Comparison of ENCODE assay signal across 7 cellular contexts in genomic region chr5:149581931-149582768, GRCh38. TPM values are rescaled to one million over a fixed set of nuclear protein-coding genes. Genes with fewer than 3 reads are reported as not detected.
A peak's percentile ranks its signal among the peaks of the same experiment; 100 is the strongest.
DNase-seq lines count a peak whose midpoint lies in the region; ATAC-seq, FAIRE-seq and TF ChIP-seq lines count a peak whose summit lies in the region.

No MANE protein-coding gene starts in this region.

- H3K27me3 ChIP-seq in HCT116 (ENCODE audit: insufficient read depth, low read length) (no peaks in the 10 kb centered on the region), parathyroid adenoma (ENCODE audit: control insufficient read depth, insufficient read depth, low read length) (no peaks in the 10 kb centered on the region)

- no peaks in the 10 kb centered on the region for H3K36me3 Mint-ChIP-seq in T-helper 17 cell (ENCODE audit: low read depth)

- peak overlapping the region; percentile 58 to 70 for H3K4me3 ChIP-seq in HCT116 (replicated peaks in 1 of 2; ENCODE audit: low read depth in 1 of 2, low read length in 2 of 2)
- peak overlapping the region; percentile 59 for H3K4me3 ChIP-seq in parathyroid adenoma (ENCODE audit: low read depth, low read length)

- H3K9ac ChIP-seq in HCT116 (ENCODE audit: low read length) (peak overlapping the region; percentile 69), parathyroid adenoma (peak overlapping the region; percentile 8)

- H3K79me2 ChIP-seq in HCT116 (ENCODE audit: insufficient read depth, low read length) (no peaks in the 10 kb centered on the region), parathyroid adenoma (peaks cover 7% of the 10 kb centered on the region)

- H3K4me2 ChIP-seq in HCT116 (ENCODE audit: low read length) (peak overlapping the region; percentile 88), parathyroid adenoma (ENCODE audit: low read length) (peak overlapping the region; percentile 68)

- no peaks in the 10 kb centered on the region for H4K20me1 ChIP-seq in HCT116 (ENCODE audit: insufficient read depth)

- TF ChIP-seq POLR2A in HCT116 (IDR thresholded peaks at IDR 0.05; ENCODE audit: borderline replicate concordance, extremely low read depth, insufficient read depth, insufficient read length) = no peak

- no peaks in the 10 kb centered on the region for H3K9me2 ChIP-seq in HCT116 (ENCODE audit: insufficient read depth)

- no peak for FAIRE-seq in urothelium cell line (lab: Jason Lieb, UNC)

- H3K27me3 Mint-ChIP-seq in T-helper 17 cell = peaks cover 26% of the 10 kb centered on the region

- CTCF ChIA-PET in HCT116 (lab: Charles Lee) = interaction anchor here (0.5 to 3.6 kb wide), 5 partner anchors 31 to 246 kb away, joined by 3 to 10 read pairs (median 3); partner anchors contain the start of gene CSNK1A1

- no peak for TF ChIP-seq RAD21 in HCT116 (IDR thresholded peaks at IDR 0.05; ENCODE audit: low read depth)

- H3K4me1 ChIP-seq in HCT116 (ENCODE audit: control insufficient read depth in 1 of 2, insufficient read depth in 2 of 2, low read length in 2 of 2) = peaks cover 9 to 39% of the 10 kb centered on the region in 2 experiments
- peaks cover 34% of the 10 kb centered on the region for H3K4me1 ChIP-seq in parathyroid adenoma

- POLR2A ChIA-PET in HCT116 (lab: Charles Lee) = interaction anchor here (1.0 to 1.4 kb wide), 2 partner anchors 9 to 20 kb away, joined by 3 to 5 read pairs; no protein-coding TSS in a partner anchor

- no peaks in the 10 kb centered on the region for H3K36me3 ChIP-seq in HCT116 (ENCODE audit: control insufficient read depth in 1 of 2, insufficient read depth in 2 of 2, low read length in 2 of 2)
- no peaks in the 10 kb centered on the region for H3K36me3 ChIP-seq in parathyroid adenoma (ENCODE audit: control insufficient read depth, insufficient read depth, low read length)

- H2AFZ ChIP-seq in HCT116 (ENCODE audit: low read depth, low read length, poor library complexity, severe bottlenecking) (peak overlapping the region; percentile 92), parathyroid adenoma (peak overlapping the region; percentile 89)

- no peak for TF ChIP-seq CTCF in HCT116 (IDR thresholded peaks at IDR 0.05 in 2 of 3, conservative IDR thresholded peaks at IDR 0.05 in 1 of 3; ENCODE audit: borderline replicate concordance in 1 of 3, insufficient read depth in 1 of 3, low read depth in 2 of 3, low read length in 2 of 3)
- TF ChIP-seq CTCF in parathyroid adenoma (IDR thresholded peaks at IDR 0.05) = no peak
- no peak for TF ChIP-seq CTCF in GM10266 (IDR thresholded peaks at IDR 0.05; ENCODE audit: control insufficient read depth, insufficient read depth, low read depth, missing control alignments)

- RAD21 ChIA-PET in HCT116 (lab: Charles Lee; ENCODE audit: low non-redundant PET in 1 of 2, low total read pairs in 2 of 2, uncharacterized antibody in 2 of 2, unreplicated experiment in 2 of 2) = interaction anchor here in 1 of 2 experiments (0.8 kb wide), 1 partner anchor 36 kb away, joined by 3 read pairs; no protein-coding TSS in a partner anchor

- peaks cover 6% of the 10 kb centered on the region for H3K4me1 Mint-ChIP-seq in T-helper 17 cell

- H3K9me3 ChIP-seq in HCT116 (ENCODE audit: control insufficient read depth in 1 of 2, insufficient read depth in 1 of 2, low read depth in 1 of 2, low read length in 2 of 2) (no peaks in the 10 kb centered on the region), T-helper 17 cell (ENCODE audit: control insufficient read depth, low read length, poor library complexity, severe bottlenecking) (no peaks in the 10 kb centered on the region), parathyroid adenoma (ENCODE audit: control insufficient read depth, low read length) (no peaks in the 10 kb centered on the region)

- intact Hi-C loops in HCT116 (cut with micrococcal nuclease) (no loop called here), Right ventricle myocardium superior (cut with DNase I) (no loop called here)

- peak overlapping the region; percentile 79 for H3K4me3 Mint-ChIP-seq in T-helper 17 cell

- ATAC-seq in HCT116 (peak; percentile 31; the same call in 1 of the 2 replicates), T-helper 17 cell (no peak), Right ventricle myocardium superior (ENCODE audit: poor library complexity) (peak; percentile 38)

- peak overlapping the region; percentile 74 for H3K27ac ChIP-seq in HCT116 (ENCODE audit: low read depth, low read length)
- H3K27ac ChIP-seq in parathyroid adenoma = peak overlapping the region; percentile 88

- H3K27ac Mint-ChIP-seq in T-helper 17 cell = no peak overlapping the region

- BruUV-seq in HCT116 (replicated peaks; lab: Mats Ljungman, UMichigan) = TSS peak; percentile 81

- no peak for DNase-seq in HCT116 (ENCODE audit: low read depth, low spot score)
- no peak for DNase-seq in T-helper 17 cell
- DNase-seq in Right ventricle myocardium superior = no peak
- no peak for DNase-seq in DMS114 treated with DMSO at 0.1 percent for 48 hours (lab: John Stamatoyannopoulos, UW; ENCODE audit: unreplicated experiment)
- DNase-seq in urothelium cell line (ENCODE audit: low spot score) = no peak
- DNase-seq in GM10266 (ENCODE audit: extremely low spot score) = no peak

TF ChIP-seq in HCT116, 20 proteins besides CTCF, POLR2A, EP300 and RAD21:
- peak; percentile 6; the same call in 1 of the 2 replicates for TF ChIP-seq SP1 (IDR thresholded peaks at IDR 0.05; ENCODE audit: low read depth)
- TF ChIP-seq MAX (IDR thresholded peaks at IDR 0.05) = 0 out of 2 replicates have a peak, but pooled peaks have one; percentile 19
- TF ChIP-seq SIN3A (IDR thresholded peaks at IDR 0.05; ENCODE audit: low read depth) = peak; percentile 41
- no peak for TF ChIP-seq CBX3 (IDR thresholded peaks at IDR 0.05; ENCODE audit: low read depth)
TF ChIP-seq in HCT116: peak in this region for 3.

RNA-seq across cellular contexts. Expression of gene ARHGEF37, which starts 0.9 kb away (rescaled TPM):
- total RNA-seq in HCT116 (2021; ENCODE audit: unreplicated experiment) = 7.0 TPM
- 3.1 and 3.8 TPM in 2 replicates for polyA plus RNA-seq in HCT116 (2012)
- total RNA-seq in T-helper 17 cell = under 1 TPM; 0.25 to 0.76 TPM
- total RNA-seq in Right ventricle myocardium superior = 32.9 TPM

RNA-seq across cellular contexts. Expression of gene CSNK1A1, which starts 30.9 kb away (rescaled TPM):
- total RNA-seq in HCT116 (2021; ENCODE audit: unreplicated experiment) (263 TPM), T-helper 17 cell (100 to 1,000 TPM; 192 to 212 TPM), Right ventricle myocardium superior (191 TPM)
- polyA plus RNA-seq in HCT116 (2012) = 141 and 181 TPM in 2 replicates
